Comparison of ENCODE assay signal across 26 cellular contexts in genomic region chr16:67187175-67187900, GRCh38.
"Had no signal": no experiment of that assay in that cellular context is flagged by ENCODE, and none has a peak within 500 bp of the region (broad histone marks: within the 10 kb centered on the region; RNA-seq: fewer than 3 reads in every experiment).

No MANE protein-coding gene starts in this region.

- H3K4me3 Mint-ChIP-seq: activated naive CD8-positive, alpha-beta T cell; stimulated activated naive B cell treated with anti-CD40 and anti-IgM and Interleukin-4, amounts not matched to agents 10 μg/mL and 1 μg/mL and 100 μg/mL, for 72 hours had no signal

- H3K27me3 ChIP-seq: body of pancreas, esophagus muscularis mucosa, pancreas, sigmoid colon, thyroid gland, upper lobe of right lung had no signal

- DNase-seq: activated CD4-positive, alpha-beta T cell treated with anti-CD3 and anti-CD28 coated beads for 4 hours; activated CD4-positive, alpha-beta T cell treated with anti-CD3 and anti-CD28 coated beads, Interleukin-2, amount 50 U/mL, for 4 hours; activated CD8-positive, alpha-beta memory T cell treated with anti-CD3 and anti-CD28 coated beads for 24 hours; activated effector memory CD4-positive, alpha-beta T cell treated with Interleukin-2 at 50 U/mL for 16 hours; activated naive CD4-positive, alpha-beta T cell treated with Interleukin-2 at 50 U/mL for 16 hours; aorta; body of pancreas; dermis blood vessel endothelial cell; effector CD4-positive, alpha-beta T cell; foreskin melanocyte; left lung; sigmoid colon; stimulated activated CD4-positive, alpha-beta T cell treated with anti-CD3 and anti-CD28 coated beads, Interleukin-15, amount 100 ng/mL, for 24 hours; stimulated activated CD4-positive, alpha-beta T cell treated with anti-CD3 and anti-CD28 coated beads, Interleukin-2, amount 100 ng/mL, for 24 hours; stimulated activated naive B cell treated with anti-CD40 and anti-IgM and Interleukin-4, amounts not matched to agents 10 μg/mL and 1 μg/mL and 100 μg/mL, for 72 hours; stomach; T-helper 9 cell; thyroid gland; upper lobe of right lung had no signal

- H3K27ac ChIP-seq: body of pancreas, esophagus muscularis mucosa, left lung, pancreas, psoas muscle, sigmoid colon, stomach, thyroid gland, upper lobe of right lung, VCaP had no signal

- H3K36me3 ChIP-seq: esophagus muscularis mucosa, left lung, pancreas, sigmoid colon, stomach, thyroid gland, upper lobe of right lung had no signal

- H3K9me3 Mint-ChIP-seq: nephron; stimulated activated naive B cell treated with anti-CD40 and anti-IgM and Interleukin-4, amounts not matched to agents 10 μg/mL and 1 μg/mL and 100 μg/mL, for 72 hours had no signal

- H3K4me3 ChIP-seq: body of pancreas, esophagus muscularis mucosa, left lung, lung, pancreas, psoas muscle, sigmoid colon, stomach, thyroid gland, upper lobe of right lung had no signal

- H3K36me3 Mint-ChIP-seq: activated naive CD8-positive, alpha-beta T cell had no signal

- H3K9me3 ChIP-seq: body of pancreas, esophagus muscularis mucosa, left lung, pancreas, psoas muscle, sigmoid colon, stomach, thyroid gland, upper lobe of right lung had no signal

- H3K27ac Mint-ChIP-seq: activated naive CD8-positive, alpha-beta T cell; nephron; stimulated activated naive B cell treated with anti-CD40 and anti-IgM and Interleukin-4, amounts not matched to agents 10 μg/mL and 1 μg/mL and 100 μg/mL, for 72 hours had no signal
